In the genomic region with DNA sequence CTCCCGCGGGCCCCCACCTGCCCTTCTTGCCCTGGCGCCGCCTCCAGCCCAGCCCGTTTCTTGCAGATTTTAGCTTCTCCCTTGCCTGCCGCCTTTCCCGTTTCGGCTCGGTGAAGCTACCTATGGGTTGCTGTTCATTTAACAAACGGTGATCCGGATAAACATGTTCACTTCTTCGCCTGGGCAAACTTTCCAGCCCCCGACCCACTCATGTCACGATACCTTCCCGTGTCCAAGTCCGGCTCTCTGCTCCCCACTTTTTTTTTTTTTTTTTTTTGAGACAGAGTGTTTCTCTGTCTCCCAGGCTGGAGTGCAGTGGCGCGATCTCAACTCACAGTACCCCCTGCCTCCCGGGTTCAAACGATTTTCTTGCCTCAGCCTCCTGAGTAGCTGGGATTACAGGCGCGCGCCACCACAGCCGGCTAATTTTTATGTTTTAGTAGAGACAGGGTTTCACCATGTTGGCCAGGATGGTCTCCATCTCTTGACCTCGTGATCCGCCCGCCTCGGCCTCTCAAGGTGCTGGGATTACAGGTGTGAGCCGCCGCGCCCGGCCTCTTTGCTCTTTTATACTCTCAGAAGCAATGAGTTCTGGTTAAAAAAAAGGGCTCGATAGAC, we compare ENCODE assay signal across 8 cellular contexts. TPM values are rescaled to one million over a fixed set of nuclear protein-coding genes. Genes with fewer than 3 reads are reported as not detected.
A peak's percentile ranks its signal among the peaks of the same experiment; 100 is the strongest.
DNase-seq lines count a peak whose midpoint lies in the region; ATAC-seq and TF ChIP-seq lines count a peak whose summit lies in the region.

No MANE protein-coding gene starts in this region.

- intact Hi-C loops in CD4-positive, alpha-beta memory T cell (cut with micrococcal nuclease), result loop anchor here (1.0 to 10.0 kb wide), 7 partner anchors 101 to 895 kb away; a partner anchor contains a TSS

- peak overlapping the region; percentile 77 to 96 for H3K4me3 ChIP-seq in CD4-positive, alpha-beta memory T cell (ENCODE audit: low read length in 2 of 2)
- H3K4me3 ChIP-seq in Peyer's patch (peak overlapping the region; percentile 63 to 91 (median 72)), esophagus (ENCODE audit: low read depth in 1 of 2, low read length in 2 of 2) (peak overlapping the region; percentile 74 to 75), osteoblast (ENCODE audit: insufficient read depth, low read length) (peak overlapping the region; percentile 84)

- H3K27me3 Mint-ChIP-seq in CD4-positive, alpha-beta memory T cell, result no peaks in the 10 kb centered on the region

- H4K20me1 ChIP-seq in osteoblast (ENCODE audit: insufficient read depth, low read length), result no peaks in the 10 kb centered on the region

- ATAC-seq in HG03097 (IDR thresholded peaks at IDR 0.05; ENCODE audit: low FRiP score, unreplicated experiment) (no peak), GM19351 (IDR thresholded peaks at IDR 0.05; ENCODE audit: unreplicated experiment) (no peak), HG03159 (IDR thresholded peaks at IDR 0.05; ENCODE audit: unreplicated experiment) (no peak)

- H3K27me3 ChIP-seq in CD4-positive, alpha-beta memory T cell (ENCODE audit: insufficient read depth, low read length), result no peaks in the 10 kb centered on the region
- H3K27me3 ChIP-seq in Peyer's patch (no peaks in the 10 kb centered on the region), esophagus (ENCODE audit: control insufficient read depth in 1 of 2, insufficient read depth in 2 of 2, low read length in 2 of 2) (no peaks in the 10 kb centered on the region), osteoblast (ENCODE audit: insufficient read depth, low read length) (no peaks in the 10 kb centered on the region)

- H3K9me3 ChIP-seq in CD4-positive, alpha-beta memory T cell (ENCODE audit: control insufficient read depth in 1 of 2, low read length in 2 of 2), result no peaks in the 10 kb centered on the region
- H3K9me3 ChIP-seq in Peyer's patch, result no peaks in the 10 kb centered on the region
- H3K9me3 ChIP-seq in esophagus (ENCODE audit: control insufficient read depth in 2 of 2, insufficient read depth in 1 of 2, low read depth in 1 of 2, low read length in 1 of 2), result no peaks in the 10 kb centered on the region
- no peaks in the 10 kb centered on the region for H3K9me3 ChIP-seq in osteoblast (ENCODE audit: low read depth, low read length)

- H3K79me2 ChIP-seq in osteoblast (ENCODE audit: insufficient read depth, low read length), result peaks cover 13% of the 10 kb centered on the region

- no peak for TF ChIP-seq POLR2A in Peyer's patch (IDR thresholded peaks at IDR 0.05)

- DNase-seq in CD4-positive, alpha-beta memory T cell, result no peak
- peak in 2 of 3 donors; percentile 17 to 52 for DNase-seq in Peyer's patch
- no peak for DNase-seq in osteoblast (ENCODE audit: insufficient read length, low spot score, missing footprints)
- no peak for DNase-seq in OCI-M2 (lab: John Stamatoyannopoulos, UW; ENCODE audit: unreplicated experiment)

- H3K4me1 ChIP-seq in CD4-positive, alpha-beta memory T cell (ENCODE audit: insufficient read depth, low read length), result peaks cover 13% of the 10 kb centered on the region
- H3K4me1 ChIP-seq in Peyer's patch (peaks cover 0 to 4% (median 0%) of the 10 kb centered on the region in 4 donors), esophagus (ENCODE audit: control insufficient read depth in 2 of 2, insufficient read depth in 2 of 2, low read length in 1 of 2) (no peaks in the 10 kb centered on the region), osteoblast (ENCODE audit: insufficient read depth, low read length) (peaks cover 31% of the 10 kb centered on the region)

- TF ChIP-seq CTCF in Peyer's patch (IDR thresholded peaks at IDR 0.05) (no peak), osteoblast (IDR thresholded peaks at IDR 0.05; ENCODE audit: extremely low read depth, low read depth, low read length) (no peak)

- H3K27ac Mint-ChIP-seq in CD4-positive, alpha-beta memory T cell, result peak overlapping the region; percentile 98 to 99 (median 99)

- CTCF ChIA-PET in CD4-positive, alpha-beta memory T cell (lab: Charles Lee; ENCODE audit: partially characterized antibody), result interaction anchor here (0.6 to 1.9 kb wide), 16 partner anchors 10 to 1427 kb away, joined by 3 to 27 read pairs (median 5); no protein-coding TSS in a partner anchor

- no peaks in the 10 kb centered on the region for H3K36me3 Mint-ChIP-seq in CD4-positive, alpha-beta memory T cell

- H3K4me2 ChIP-seq in osteoblast (ENCODE audit: insufficient read depth, low read length), result peak overlapping the region; percentile 98

- H3K36me3 ChIP-seq in CD4-positive, alpha-beta memory T cell (ENCODE audit: insufficient read depth, low read length), result no peaks in the 10 kb centered on the region
- H3K36me3 ChIP-seq in Peyer's patch (no peaks in the 10 kb centered on the region), esophagus (ENCODE audit: control insufficient read depth in 2 of 2, insufficient read depth in 2 of 2, low read length in 1 of 2) (no peaks in the 10 kb centered on the region), osteoblast (ENCODE audit: insufficient read depth, low read length) (no peaks in the 10 kb centered on the region)

- H3K27ac ChIP-seq in CD4-positive, alpha-beta memory T cell (ENCODE audit: low read depth, low read length), result peak overlapping the region; percentile 92
- peak overlapping the region; percentile 96 to 100 (median 98) for H3K27ac ChIP-seq in Peyer's patch
- H3K27ac ChIP-seq in esophagus (ENCODE audit: low read depth in 2 of 2, low read length in 1 of 2), result peak overlapping the region; percentile 96 to 98
- H3K27ac ChIP-seq in osteoblast (ENCODE audit: low read depth, low read length), result peak overlapping the region; percentile 99

- peaks cover 9 to 25% (median 15%) of the 10 kb centered on the region in 4 donors for H3K4me1 Mint-ChIP-seq in CD4-positive, alpha-beta memory T cell

- H3K4me3 Mint-ChIP-seq in CD4-positive, alpha-beta memory T cell, result peak overlapping the region; percentile 86 to 93 (median 90)

- peak overlapping the region; percentile 81 for H2AFZ ChIP-seq in osteoblast (ENCODE audit: low read length)

- POLR2A ChIA-PET in CD4-positive, alpha-beta memory T cell (lab: Charles Lee; ENCODE audit: partially characterized antibody), result interaction anchor here (0.6 to 2.4 kb wide), 14 partner anchors 14 to 727 kb away, joined by 3 to 40 read pairs (median 6); a partner anchor contains a TSS

- H3K9me3 Mint-ChIP-seq in CD4-positive, alpha-beta memory T cell, result no peaks in the 10 kb centered on the region

- 31 to 33% methylated on average over 33 of the region's 33 CpGs for WGBS in esophagus, 2 donors

RNA-seq across cellular contexts. Expression of a gene that starts 1.0 kb away (rescaled TPM):
- 1 to 10 TPM; 3.7 to 4.1 TPM for total RNA-seq in CD4-positive, alpha-beta memory T cell
- 1 to 10 TPM; 2.0 to 4.5 TPM for polyA plus RNA-seq in CD4-positive, alpha-beta memory T cell
- total RNA-seq in Peyer's patch (1 to 10 TPM; 3.7 to 8.3 (median 7.3) TPM), osteoblast (4.3 and 5.0 TPM in 2 replicates)
- polyA plus RNA-seq in esophagus, result 1 to 10 TPM; 3.0 to 3.2 TPM

Comparison
In these comparisons a context has a peak if more than half of its experiments do, and no peak if none do; other contexts are left out.
1. DNase-seq: peak in Peyer's patch (2 of 3); none in CD4-positive, alpha-beta memory T cell (0 of 5), osteoblast (single experiment) and OCI-M2 (single experiment).
2. Peak in every context shown above with its lines, with median percentiles within 50 percentile points of each other: H3K27ac ChIP-seq and H3K4me3 ChIP-seq.